27 cellular contexts compared by ENCODE assay signal in genomic region chr3:42892169-42892568, GRCh38. TPM values are rescaled to one million over a fixed set of nuclear protein-coding genes. Genes with fewer than 3 reads are reported as not detected.
DNase-seq lines count a peak whose midpoint lies in the region; ATAC-seq, FAIRE-seq and TF ChIP-seq lines count a peak whose summit lies in the region.
"Had no signal": no experiment of that assay in that cellular context is flagged by ENCODE, and none has a peak within 500 bp of the region (broad histone marks: within the 10 kb centered on the region; RNA-seq: fewer than 3 reads in every experiment).

No MANE protein-coding gene starts in this region.

- no peak overlapping the region for H4K91ac ChIP-seq in IMR-90 (ENCODE audit: insufficient read depth, low read depth, low read length)
- no peak overlapping the region for H4K91ac ChIP-seq in H1 (replicated peaks; ENCODE audit: insufficient read length, low read length)

- H3K4ac ChIP-seq in IMR-90 (ENCODE audit: low read depth, low read length), result no peak overlapping the region
- H3K4ac ChIP-seq in H1 (replicated peaks; ENCODE audit: insufficient read length, low read depth, low read length), result no peak overlapping the region

- peak; percentile 28 for DNase-seq in EH (ENCODE audit: low read depth)
- DNase-seq in IMR-90, result peak; percentile 11
- DNase-seq in H1 (ENCODE audit: low read depth in 1 of 2, low spot score in 2 of 2), result no peak
- peak; percentile 50 for DNase-seq in islet precursor cell
- DNase-seq in GM12892 (ENCODE audit: insufficient read length), result no peak
- DNase-seq in 8988T, result no peak
- DNase-seq: BE2C; CD4-positive, CD25-positive, alpha-beta regulatory T cell; COR-L47; DMS153; NCI-H1105; NCI-H2081; NCI-H748 treated with DMSO at 0.1 percent for 48 hours; NK-92 treated with Interleukin-12 subunit alpha and Interleukin-12 subunit beta, amount 100 ng/mL, for 24 hours had no signal

- TF ChIP-seq POLR2A in IMR-90 (IDR thresholded peaks at IDR 0.05; ENCODE audit: low read depth, low read length) (no peak), H1 (IDR thresholded peaks at IDR 0.05; ENCODE audit: control extremely low read depth in 1 of 2, low read depth in 2 of 2, low read length in 2 of 2) (no peak), GM12892 (IDR thresholded peaks at IDR 0.05; ENCODE audit: low read depth, low read length) (no peak)

- POLR2A ChIA-PET in IMR-90 (lab: Charles Lee; ENCODE audit: unreplicated experiment), result no interaction called here
- POLR2A ChIA-PET in H1 (lab: Charles Lee; ENCODE audit: partially characterized antibody), result no interaction called here

- no TSS peak for BruUV-seq in IMR-90 (replicated peaks; lab: Mats Ljungman, UMichigan)

- no peak overlapping the region for H2BK120ac ChIP-seq in IMR-90 (ENCODE audit: low read depth, low read length)
- H2BK120ac ChIP-seq in H1 (replicated peaks; ENCODE audit: low read depth, low read length), result peak overlapping the region; percentile 83

- no peak overlapping the region for H2AFZ ChIP-seq in IMR-90 (replicated peaks; ENCODE audit: low read length, poor library complexity)
- H2AFZ ChIP-seq in H1 (ENCODE audit: low read length), result no peak overlapping the region

- no peaks in the 10 kb centered on the region for H3K27me3 ChIP-seq in IMR-90 (ENCODE audit: control insufficient read depth, insufficient read depth, low read length)
- H3K27me3 ChIP-seq in H1 (replicated peaks in 1 of 4; ENCODE audit: control insufficient read depth in 3 of 4, extremely low read depth in 1 of 4, insufficient read depth in 3 of 4, low read length in 3 of 4), result no peaks in the 10 kb centered on the region
- H3K27me3 ChIP-seq: BE2C had no signal

- in situ Hi-C loops in IMR-90 (cut with MboI; ENCODE audit: low sequenced_read_pairs), result no loop called here

- H3K79me2 ChIP-seq in H1 (ENCODE audit: control insufficient read depth in 1 of 2, insufficient read depth in 2 of 2, low read length in 2 of 2), result no peaks in the 10 kb centered on the region

- no peak for TF ChIP-seq CTCF in IMR-90 (conservative IDR thresholded peaks at IDR 0.05; ENCODE audit: low read depth, low read length)
- TF ChIP-seq CTCF in H1 (IDR thresholded peaks at IDR 0.05; ENCODE audit: control extremely low read depth in 1 of 3, insufficient read depth in 1 of 3, low read depth in 1 of 3, low read length in 3 of 3), result no peak

- no peak overlapping the region for H2BK20ac ChIP-seq in IMR-90 (ENCODE audit: low read depth, low read length)
- no peak overlapping the region for H2BK20ac ChIP-seq in H1 (ENCODE audit: low read length)

- no peak overlapping the region for H3K23ac ChIP-seq in IMR-90 (ENCODE audit: low read depth, low read length)
- no peak overlapping the region for H3K23ac ChIP-seq in H1 (ENCODE audit: insufficient read length)

- intact Hi-C loops in IMR-90 (cut with micrococcal nuclease), result no loop called here

- H3K56ac ChIP-seq in IMR-90 (ENCODE audit: extremely low read depth, insufficient read depth, low read length) (no peak overlapping the region), H1 (replicated peaks; ENCODE audit: insufficient read length, low read depth, low read length) (no peak overlapping the region)

- no peaks in the 10 kb centered on the region for H3K23me2 ChIP-seq in H1 (ENCODE audit: low read depth, low read length)

- H3K18ac ChIP-seq in IMR-90 (ENCODE audit: low read depth, low read length) (no peak overlapping the region), H1 (ENCODE audit: extremely low read depth, low read length) (peak overlapping the region; percentile 84; the same call in 1 of the 2 replicates)

- H3K4me2 ChIP-seq in IMR-90 (ENCODE audit: low read depth, low read length) (no peak overlapping the region), H1 (ENCODE audit: insufficient read depth in 1 of 2, low read depth in 2 of 2, low read length in 2 of 2) (no peak overlapping the region)

- dilution Hi-C loops in IMR-90 (cut with HindIII; ENCODE audit: low sequenced_read_pairs, unreplicated experiment), result no loop called here

- H4K20me1 ChIP-seq in IMR-90 (ENCODE audit: insufficient read depth, low read length) (no peaks in the 10 kb centered on the region), H1 (replicated peaks in 1 of 2; ENCODE audit: control insufficient read depth in 1 of 2, insufficient read depth in 2 of 2, low read length in 2 of 2) (no peaks in the 10 kb centered on the region)

- H2BK12ac ChIP-seq in H1 (ENCODE audit: low read depth, low read length), result no peak overlapping the region

- H2AK5ac ChIP-seq in IMR-90 (ENCODE audit: low read depth, low read length) (no peak overlapping the region), H1 (ENCODE audit: low read depth, low read length) (peak overlapping the region; percentile 65; the same call in 1 of the 2 replicates)

- no peaks in the 10 kb centered on the region for H3K4me1 ChIP-seq in IMR-90 (ENCODE audit: control insufficient read depth, insufficient read depth, low read length)
- peaks cover 0 to 15% (median 5%) of the 10 kb centered on the region in 4 experiments; a peak in 5 of 7 replicates for H3K4me1 ChIP-seq in H1 (replicated peaks in 1 of 4; ENCODE audit: control insufficient read depth in 3 of 4, insufficient read depth in 4 of 4, low read length in 3 of 4)
- H3K4me1 ChIP-seq: BE2C had no signal

- TF ChIP-seq RAD21 in IMR-90 (IDR thresholded peaks at IDR 0.05; ENCODE audit: low read length), result no peak
- no peak for TF ChIP-seq RAD21 in H1 (IDR thresholded peaks at IDR 0.05 in 1 of 2, conservative IDR thresholded peaks at IDR 0.05 in 1 of 2; ENCODE audit: low read depth in 2 of 2, low read length in 2 of 2)

- no peak overlapping the region for H4K5ac ChIP-seq in IMR-90 (ENCODE audit: low read depth, low read length)
- H4K5ac ChIP-seq in H1 (ENCODE audit: insufficient read length, low read depth, low read length), result peak overlapping the region; percentile 96

- CTCF ChIA-PET in IMR-90 (lab: Yijun Ruan, JAX), result interaction anchor here (1.3 kb wide), 1 partner anchor 10 kb away, joined by 3 read pairs; no protein-coding TSS in a partner anchor
- CTCF ChIA-PET in H1 (lab: Charles Lee; ENCODE audit: partially characterized antibody), result interaction anchor here (1.7 to 3.5 kb wide), 4 partner anchors 11 to 69 kb away, joined by 3 to 14 read pairs (median 6); no protein-coding TSS in a partner anchor

- no peak overlapping the region for H3K14ac ChIP-seq in IMR-90 (replicated peaks; ENCODE audit: low read depth, low read length)
- H3K14ac ChIP-seq in H1 (ENCODE audit: insufficient read length), result no peak overlapping the region

- H2AK9ac ChIP-seq in IMR-90 (replicated peaks; ENCODE audit: low read depth, low read length, poor library complexity), result no peak overlapping the region

- WGBS in IMR-90 (ENCODE audit: extremely low coverage in 2 of 2, insufficient read length in 1 of 2), 2 experiments, result no CpG with 5 or more reads among the region's 1 CpG
- 94% methylated on average over 1 of the region's 1 CpG; no CpG with 5 or more reads in 1 of the 2 experiments for WGBS in H1 (ENCODE audit: extremely low coverage in 1 of 2, insufficient coverage in 1 of 2, insufficient read length in 1 of 2, insufficient replicate concordance in 2 of 2, low coverage in 1 of 2, low lambda C conversion rate in 2 of 2, missing lambda C conversion rate in 1 of 2), 2 experiments

- H3K36me3 ChIP-seq in IMR-90 (ENCODE audit: control insufficient read depth, insufficient read depth, low read length) (no peaks in the 10 kb centered on the region), H1 (ENCODE audit: control insufficient read depth in 2 of 4, insufficient read depth in 4 of 4, low read length in 3 of 4) (no peaks in the 10 kb centered on the region; a peak in 1 of 8 replicates)
- H3K36me3 ChIP-seq: BE2C had no signal

- H3K4me3 ChIP-seq in IMR-90 (ENCODE audit: insufficient read depth, low read depth, low read length) (no peak overlapping the region), H1 (ENCODE audit: extremely low read depth in 1 of 4, insufficient read depth in 2 of 4, low read depth in 3 of 4, low read length in 4 of 4) (no peak overlapping the region)

- H2BK15ac ChIP-seq in IMR-90 (ENCODE audit: low read depth, low read length) (no peak overlapping the region), H1 (ENCODE audit: low read length) (no peak overlapping the region)

- H4K8ac ChIP-seq in IMR-90 (ENCODE audit: low read depth in 2 of 2, low read length in 2 of 2) (no peak overlapping the region), H1 (ENCODE audit: extremely low read depth, insufficient read depth, low read length) (no peak overlapping the region)

- H2BK5ac ChIP-seq in IMR-90 (ENCODE audit: low read depth, low read length, poor library complexity, severe bottlenecking), result no peak overlapping the region
- peak overlapping the region; percentile 69; the same call in 1 of the 2 replicates for H2BK5ac ChIP-seq in H1 (ENCODE audit: low read depth, low read length)

- ATAC-seq in IMR-90 (ENCODE audit: low read depth) (no peak), GM21528 (IDR thresholded peaks at IDR 0.05; ENCODE audit: low FRiP score, unreplicated experiment) (no peak), HG02840 (IDR thresholded peaks at IDR 0.05; ENCODE audit: low FRiP score, unreplicated experiment) (no peak)
- ATAC-seq: Right ventricle myocardium inferior had no signal

- no peaks in the 10 kb centered on the region for H3K9me3 ChIP-seq in IMR-90 (ENCODE audit: control insufficient read depth, insufficient read depth, low read length)
- no peaks in the 10 kb centered on the region for H3K9me3 ChIP-seq in H1 (ENCODE audit: insufficient read depth in 2 of 2, low read depth in 1 of 2, low read length in 1 of 2)
- H3K9me3 ChIP-seq: BE2C had no signal

- H3K9me1 ChIP-seq in IMR-90 (ENCODE audit: insufficient read depth, low read length), result no peaks in the 10 kb centered on the region

- TF ChIP-seq EP300 in H1 (IDR thresholded peaks at IDR 0.05; ENCODE audit: borderline replicate concordance in 1 of 2, low read depth in 2 of 2, low read length in 2 of 2), result no peak

- FAIRE-seq in H1 (lab: Jason Lieb, UNC) (no peak), GM12892 (lab: Jason Lieb, UNC) (no peak)
- FAIRE-seq: GM12891, GM18507, RCC 7860 had no signal

- H3K27ac ChIP-seq in IMR-90 (ENCODE audit: insufficient read depth, low read length), result no peak overlapping the region
- H3K27ac ChIP-seq in H1 (ENCODE audit: low read depth, low read length), result no peak overlapping the region; the same call in 1 of the 2 replicates
- H3K27ac ChIP-seq: HL-60 had no signal

- H3K79me1 ChIP-seq in IMR-90 (ENCODE audit: low read depth in 1 of 2, low read length in 2 of 2), result no peaks in the 10 kb centered on the region
- no peaks in the 10 kb centered on the region for H3K79me1 ChIP-seq in H1 (ENCODE audit: low read depth, low read length)

- H3K9ac ChIP-seq in IMR-90 (ENCODE audit: low read depth, low read length) (no peak overlapping the region), H1 (replicated peaks in 1 of 4; ENCODE audit: extremely low read depth in 1 of 4, low read depth in 3 of 4, low read length in 3 of 4) (no peak overlapping the region)

RNA-seq across cellular contexts. Expression of gene ZNF662, which starts 13.8 kb away (rescaled TPM):
- total RNA-seq in IMR-90 (2012; rRNA removed), result 0.28 and 0.54 TPM in 2 replicates
- polyA plus RNA-seq in IMR-90 (2012; rRNA removed), result 0.29 and 0.30 TPM in 2 replicates
- polyA plus RNA-seq in IMR-90 (2012; cell fraction: cytosol; rRNA removed), result 0.03 and 0.08 TPM in 2 replicates
- 0.13 and 1.7 TPM in 2 replicates for polyA plus RNA-seq in IMR-90 (2012; cell fraction: nucleus; rRNA removed; ENCODE audit: low replicate concordance)
- not detected in 2 replicates for total RNA-seq in H1 (2021; fragmentation: NEBNext Ultra II Directional; extraction: Animal tissue kit (Norgen Biotek cat#: 25700))
- 0.03 TPM in 1 of 2 replicates, not detected in the other for polyA plus RNA-seq in H1 (2011; rRNA removed)
- polyA plus RNA-seq in H1 (2011; cell fraction: cytosol; rRNA removed), result 0.12 TPM
- polyA plus RNA-seq in H1 (2011; cell fraction: nucleus; rRNA removed), result 0.09 TPM
- 0.05 to 0.24 TPM in 2 of 4 replicates, not detected in the others for polyA plus RNA-seq in H1 (2012, experiment 1 of 2)
- not detected for polyA plus RNA-seq in H1 (2012, experiment 2 of 2)
- 0.34 TPM for polyA plus RNA-seq in H1 (2013, experiment 1 of 2)
- polyA plus RNA-seq in H1 (2013, experiment 2 of 2), result 0.11 TPM
- 0.12 TPM in 1 of 2 replicates, not detected in the other for polyA minus RNA-seq in H1 (2011; rRNA and poly(A)+ RNA removed)
- not detected for polyA minus RNA-seq in H1 (2011; cell fraction: cytosol; rRNA and poly(A)+ RNA removed)
- polyA minus RNA-seq in H1 (2011; cell fraction: nucleus; rRNA and poly(A)+ RNA removed), result not detected
- polyA plus RNA-seq in GM12892 (2012; ENCODE audit: missing spikeins), result not detected
- total RNA-seq: A172, HT1080, NCI-H460, SK-MEL-5 had no signal

RNA-seq across cellular contexts. Expression of gene CYP8B1, which starts 16.5 kb away (rescaled TPM):
- total RNA-seq in IMR-90 (2012; rRNA removed), result not detected in 2 replicates
- polyA plus RNA-seq in IMR-90 (2012; rRNA removed) (not detected in 2 replicates), H1 (2011; rRNA removed) (not detected in 2 replicates)
- not detected in 2 replicates for polyA plus RNA-seq in IMR-90 (2012; cell fraction: cytosol; rRNA removed)
- not detected in 2 replicates for polyA plus RNA-seq in IMR-90 (2012; cell fraction: nucleus; rRNA removed; ENCODE audit: low replicate concordance)
- total RNA-seq in H1 (2021; fragmentation: NEBNext Ultra II Directional; extraction: Animal tissue kit (Norgen Biotek cat#: 25700)), result not detected in 2 replicates
- polyA plus RNA-seq in H1 (2011; cell fraction: cytosol; rRNA removed), result not detected
- not detected for polyA plus RNA-seq in H1 (2011; cell fraction: nucleus; rRNA removed)
- polyA plus RNA-seq in H1 (2012, experiment 1 of 2), result not detected in 4 replicates
- not detected for polyA plus RNA-seq in H1 (2012, experiment 2 of 2)
- not detected for polyA plus RNA-seq in H1 (2013, experiment 1 of 2)
- not detected for polyA plus RNA-seq in H1 (2013, experiment 2 of 2)
- not detected in 2 replicates for polyA minus RNA-seq in H1 (2011; rRNA and poly(A)+ RNA removed)
- not detected for polyA minus RNA-seq in H1 (2011; cell fraction: cytosol; rRNA and poly(A)+ RNA removed)
- polyA minus RNA-seq in H1 (2011; cell fraction: nucleus; rRNA and poly(A)+ RNA removed), result not detected
- not detected for polyA plus RNA-seq in GM12892 (2012; ENCODE audit: missing spikeins)
- total RNA-seq: A172; CD4-positive, CD25-positive, alpha-beta regulatory T cell; Daoy; H4; HT1080; NCI-H460; Right ventricle myocardium inferior; SK-MEL-5 had no signal
- polyA plus RNA-seq: CD4-positive, CD25-positive, alpha-beta regulatory T cell had no signal

Comparison
In these comparisons a context has a peak if more than half of its experiments do, and no peak if none do; other contexts are left out.
1. DNase-seq: peak in EH (single experiment), IMR-90 (single experiment) and islet precursor cell (single experiment); none in H1 (0 of 2), GM12892 (single experiment) and 8988T (single experiment).